Comparison of ENCODE assay signal across 16 cellular contexts in the genomic region with DNA sequence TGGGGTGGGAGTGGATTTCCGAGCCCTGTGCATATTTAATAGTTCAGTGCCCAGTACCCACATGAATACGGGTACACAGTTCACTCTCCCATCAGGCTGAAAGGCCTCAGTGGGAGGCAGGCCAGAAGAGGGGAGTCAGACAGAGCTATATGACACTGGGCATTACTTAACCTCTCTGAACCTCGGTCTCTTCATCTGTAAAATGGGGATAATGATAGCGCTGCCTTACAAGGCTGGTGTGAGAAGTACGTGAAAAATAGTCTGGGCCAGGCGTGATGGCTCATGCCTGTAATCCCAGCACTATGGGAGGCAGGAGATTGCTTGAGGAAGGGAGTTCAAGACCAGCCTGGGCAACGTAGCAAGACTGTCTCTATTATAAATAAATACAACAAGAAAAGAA. TPM values are rescaled to one million over a fixed set of nuclear protein-coding genes. Genes with fewer than 3 reads are reported as not detected.
DNase-seq lines count a peak whose midpoint lies in the region; ATAC-seq and TF ChIP-seq lines count a peak whose summit lies in the region.
"Had no signal": no experiment of that assay in that cellular context is flagged by ENCODE, and none has a peak within 500 bp of the region (broad histone marks: within the 10 kb centered on the region; RNA-seq: fewer than 3 reads in every experiment).

No MANE protein-coding gene starts in this region.

- peak overlapping the region; percentile 97 for H3K27ac ChIP-seq in left ventricle myocardium inferior (replicated peaks)
- peak overlapping the region; percentile 33 to 99 (median 97) for H3K27ac ChIP-seq in dorsolateral prefrontal cortex
- H3K27ac ChIP-seq: A549 had no signal

- DNase-seq in left ventricle myocardium inferior (no peak), Right ventricle myocardium inferior (ENCODE audit: missing footprints) (no peak), dorsolateral prefrontal cortex (no peak), pons (ENCODE audit: low spot score) (peak; percentile 5), NCI-H1694 treated with DMSO at 0.1 percent for 48 hours (lab: John Stamatoyannopoulos, UW) (no peak), dermis blood vessel endothelial cell (no peak), NCI-H1092 (lab: John Stamatoyannopoulos, UW) (no peak)
- DNase-seq: DMS153; GOT3; HFFc6; NCI-H1048; NK-92 treated with Interleukin-12 subunit alpha and Interleukin-12 subunit beta, amount 100 ng/mL, for 24 hours; SIG-M5 had no signal

- TF ChIP-seq CTCF in left ventricle myocardium inferior (IDR thresholded peaks at IDR 0.05; ENCODE audit: borderline replicate concordance) (no peak), dorsolateral prefrontal cortex (IDR thresholded peaks at IDR 0.05 in 54 of 56, conservative IDR thresholded peaks at IDR 0.05 in 2 of 56; ENCODE audit: low read depth in 1 of 56, partially characterized antibody in 56 of 56) (no peak)

- H3K27me3 ChIP-seq in left ventricle myocardium inferior (ENCODE audit: low read depth) = no peaks in the 10 kb centered on the region
- no peaks in the 10 kb centered on the region for H3K27me3 ChIP-seq in dorsolateral prefrontal cortex

- peaks cover 96% of the 10 kb centered on the region for H3K4me1 ChIP-seq in left ventricle myocardium inferior

- H3K4me3 ChIP-seq in left ventricle myocardium inferior (peak overlapping the region; percentile 93), dorsolateral prefrontal cortex (peak overlapping the region in 58 of 59 donors; percentile 30 to 99 (median 84))
- H3K4me3 ChIP-seq: A549 had no signal

- ATAC-seq in Right ventricle myocardium inferior = no peak
- ATAC-seq: A549 had no signal

- H3K9me3 ChIP-seq in left ventricle myocardium inferior (replicated peaks) = no peaks in the 10 kb centered on the region
- H3K9me3 ChIP-seq: A549 had no signal

- H3K36me3 ChIP-seq in left ventricle myocardium inferior = peaks cover 19% of the 10 kb centered on the region

- intact Hi-C loops in left ventricle myocardium inferior (cut with micrococcal nuclease) = loop anchor here (10.0 kb wide), 1 partner anchor 246 kb away; no protein-coding TSS in a partner anchor
- intact Hi-C loops in Right ventricle myocardium inferior (cut with DNase I) = loop anchor here (5.0 kb wide), 2 partner anchors 39 to 214 kb away; no protein-coding TSS in a partner anchor
- intact Hi-C loops in dorsolateral prefrontal cortex (cut with DNase I) = loop anchor here (5.0 to 10.0 kb wide), 4 partner anchors 114 to 304 kb away; no protein-coding TSS in a partner anchor

RNA-seq across cellular contexts. Expression of a gene that starts 3.6 kb away (rescaled TPM):
- total RNA-seq in left ventricle myocardium inferior (82.3 TPM), Right ventricle myocardium inferior (90.0 TPM), dorsolateral prefrontal cortex (1,000 to 10,000 TPM in 1 of 120 experiments, 100 to 1,000 TPM in 119; 255 to 1,354 (median 496) TPM), dermis blood vessel endothelial cell (75.1 and 80.5 TPM in 2 replicates)
- total RNA-seq: MCF 10A, OCI-LY7 had no signal
